1 cellular context compared by ENCODE assay signal in genomic region chr15:73630030-73630429, GRCh38.
TF ChIP-seq lines count a peak whose summit lies in the region.

No MANE protein-coding gene starts in this region.

TF ChIP-seq in GM23338, 12 proteins besides CTCF, POLR2A, EP300 and RAD21 (continued from another document):
- no peak for TF ChIP-seq ZNF462 (CRISPR knock-in tag; IDR thresholded peaks at IDR 0.05)
